8 cellular contexts compared by ENCODE assay signal in genomic region chr17:79400989-79401703, GRCh38.
DNase-seq lines count a peak whose midpoint lies in the region; ATAC-seq and TF ChIP-seq lines count a peak whose summit lies in the region.

No MANE protein-coding gene starts in this region.

- no peak overlapping the region for H3K27ac ChIP-seq in aorta (ENCODE audit: low read depth in 1 of 2, low read length in 2 of 2)

- DNase-seq in DMS153 treated with DMSO at 0.1 percent for 48 hours (lab: John Stamatoyannopoulos, UW; ENCODE audit: unreplicated experiment) (peak; percentile 32), DMS153 (lab: John Stamatoyannopoulos, UW) (no peak), NB4 (ENCODE audit: low read depth) (peak; percentile 53), T-helper 17 cell (peak; percentile 58 to 72 (median 59)), amniotic epithelial cell (ENCODE audit: low read depth) (peak; percentile 23), hepatic stellate cell (ENCODE audit: low spot score) (peak; percentile 87), renal cortical epithelial cell (ENCODE audit: low read depth) (peak; percentile 25), aorta (peak; percentile 69 to 89)

- TF ChIP-seq CTCF in NB4 (IDR thresholded peaks at IDR 0.05; ENCODE audit: low read depth, low read length): peak; percentile 91

- H3K4me3 Mint-ChIP-seq in T-helper 17 cell: peak overlapping the region; percentile 81

- H3K9me3 ChIP-seq in T-helper 17 cell (ENCODE audit: control insufficient read depth, low read length, poor library complexity, severe bottlenecking): no peaks in the 10 kb centered on the region
- no peaks in the 10 kb centered on the region for H3K9me3 ChIP-seq in aorta (ENCODE audit: control insufficient read depth, low read length)

- peak overlapping the region; percentile 67 for H3K27ac Mint-ChIP-seq in T-helper 17 cell

- H3K27me3 ChIP-seq in aorta (ENCODE audit: control insufficient read depth in 1 of 2, insufficient read depth in 2 of 2, low read length in 1 of 2): no peaks in the 10 kb centered on the region

- H3K27me3 Mint-ChIP-seq in T-helper 17 cell: peaks cover 58% of the 10 kb centered on the region

- intact Hi-C loops in aorta (cut with DNase I): no loop called here

- WGBS in aorta, 2 donors: 7 to 10% methylated on average over 33 of the region's 33 CpGs

- peaks cover 16% of the 10 kb centered on the region for H3K4me1 Mint-ChIP-seq in T-helper 17 cell

- H3K4me3 ChIP-seq in NB4 (ENCODE audit: low read depth, low read length) (no peak overlapping the region), aorta (ENCODE audit: low read length in 2 of 2) (no peak overlapping the region)

- no peaks in the 10 kb centered on the region for H3K4me1 ChIP-seq in aorta (ENCODE audit: control insufficient read depth in 1 of 2, insufficient read depth in 2 of 2, low read length in 2 of 2)

- H3K36me3 Mint-ChIP-seq in T-helper 17 cell (ENCODE audit: low read depth): peaks cover 5% of the 10 kb centered on the region

- TF ChIP-seq POLR2A in NB4 (IDR thresholded peaks at IDR 0.05; ENCODE audit: extremely low read depth, insufficient read length): no peak

- H3K36me3 ChIP-seq in aorta (ENCODE audit: control insufficient read depth in 1 of 2, insufficient read depth in 2 of 2, low read length in 1 of 2): no peaks in the 10 kb centered on the region

- ATAC-seq in T-helper 17 cell (peak; percentile 98), aorta (ENCODE audit: low FRiP score) (peak; percentile 86)
